In the genomic region with DNA sequence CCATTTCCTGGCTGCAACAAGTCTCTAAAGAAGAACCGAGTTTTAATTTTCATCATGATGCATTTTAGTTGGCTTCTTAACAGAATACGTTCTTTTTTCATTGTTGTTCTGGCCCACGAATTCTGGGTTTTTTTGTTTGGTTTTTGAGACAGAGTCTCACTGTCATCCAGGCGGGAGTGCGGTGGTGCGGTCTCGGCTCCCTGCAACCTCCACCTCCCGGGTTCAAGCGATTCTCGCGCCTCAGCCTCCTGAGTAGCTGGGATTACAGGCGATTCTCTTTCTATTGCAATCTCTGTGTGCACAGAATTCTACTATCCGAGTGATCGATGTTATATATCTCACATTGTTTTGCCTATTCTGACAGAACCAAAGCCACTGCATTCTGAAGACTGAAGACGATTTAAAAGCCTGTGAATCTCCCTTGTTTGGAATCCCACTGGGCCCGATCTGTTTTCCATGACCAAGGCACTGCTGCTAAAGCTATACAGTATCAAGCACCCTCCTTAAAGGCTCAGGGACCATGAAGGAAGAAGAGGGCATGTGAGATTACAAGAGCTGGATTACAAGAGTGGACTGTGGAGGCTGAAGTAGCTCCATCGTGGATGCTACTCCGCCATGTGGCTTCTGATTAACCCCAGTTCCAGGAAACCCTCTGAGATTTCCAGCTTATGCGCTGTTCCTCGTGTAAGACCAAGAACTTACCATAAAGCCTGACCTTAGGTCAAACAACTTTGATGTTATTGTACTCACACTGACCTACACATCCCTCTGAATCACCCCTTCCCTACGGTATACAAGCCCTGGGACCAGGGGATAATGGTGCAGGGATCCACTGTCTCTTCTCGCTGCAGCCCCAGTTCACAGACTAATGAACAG, we compare ENCODE assay signal across 15 cellular contexts.
"Had no signal": no experiment of that assay in that cellular context is flagged by ENCODE, and none has a peak within 500 bp of the region (broad histone marks: within the 10 kb centered on the region; RNA-seq: fewer than 3 reads in every experiment).

No MANE protein-coding gene starts in this region.

- H3K36me3 Mint-ChIP-seq: activated CD8-positive, alpha-beta memory T cell treated with anti-CD3 and anti-CD28 coated beads, Interleukin-2, amount 10 ng/mL, durations not matched to agents 7 days and 5 days; activated naive CD8-positive, alpha-beta T cell treated with anti-CD3 and anti-CD28 coated beads, Interleukin-2, amount 10 ng/mL, durations not matched to agents 7 days and 5 days had no signal

- ATAC-seq: activated CD8-positive, alpha-beta memory T cell treated with anti-CD3 and anti-CD28 coated beads, Interleukin-2, amount 10 ng/mL, durations not matched to agents 7 days and 5 days; foreskin keratinocyte had no signal

- H3K27me3 Mint-ChIP-seq: activated naive CD8-positive, alpha-beta T cell treated with anti-CD3 and anti-CD28 coated beads, Interleukin-2, amount 10 ng/mL, durations not matched to agents 7 days and 5 days; activated T-cell treated with anti-CD3 and anti-CD28 coated beads, Interleukin-2, amount 50 U/mL, for 24 hours had no signal

- H3K27ac Mint-ChIP-seq: activated CD8-positive, alpha-beta memory T cell treated with anti-CD3 and anti-CD28 coated beads, Interleukin-2, amount 10 ng/mL, durations not matched to agents 7 days and 5 days; activated naive CD8-positive, alpha-beta T cell treated with anti-CD3 and anti-CD28 coated beads, Interleukin-2, amount 10 ng/mL, durations not matched to agents 7 days and 5 days; activated T-cell treated with anti-CD3 and anti-CD28 coated beads, Interleukin-2, amount 50 U/mL, for 24 hours; T-helper 2 cell treated with Interferon-gamma antibody and Interleukin-4, amounts not matched to agents 5 μg/mL and 100 μg/mL, for 36 hours had no signal

- H3K4me3 Mint-ChIP-seq: activated CD8-positive, alpha-beta memory T cell treated with anti-CD3 and anti-CD28 coated beads, Interleukin-2, amount 10 ng/mL, durations not matched to agents 7 days and 5 days; activated naive CD8-positive, alpha-beta T cell treated with anti-CD3 and anti-CD28 coated beads, Interleukin-2, amount 10 ng/mL, durations not matched to agents 7 days and 5 days; activated T-cell treated with anti-CD3 and anti-CD28 coated beads, Interleukin-2, amount 50 U/mL, for 24 hours; T-helper 2 cell treated with Interferon-gamma antibody and Interleukin-4, amounts not matched to agents 5 μg/mL and 100 μg/mL, for 36 hours had no signal

- DNase-seq: activated CD4-positive, alpha-beta T cell treated with anti-CD3 and anti-CD28 coated beads for 1 hour; activated CD4-positive, alpha-beta T cell treated with anti-CD3 and anti-CD28 coated beads, Interleukin-2, amount 50 U/mL, for 48 hours; activated CD8-positive, alpha-beta memory T cell treated with anti-CD3 and anti-CD28 coated beads, Interleukin-2, amount 10 ng/mL, durations not matched to agents 7 days and 5 days; activated effector memory CD4-positive, alpha-beta T cell treated with anti-CD3 and anti-CD28 coated beads, Interleukin-2, amount 50 U/mL, for 16 hours; activated naive CD8-positive, alpha-beta T cell treated with anti-CD3 and anti-CD28 coated beads, Interleukin-2, amount 10 ng/mL, durations not matched to agents 7 days and 5 days; activated T-cell treated with anti-CD3 and anti-CD28 coated beads, Interleukin-2, amount 50 U/mL, for 24 hours; aorta; foreskin keratinocyte; mammary epithelial cell; small intestine; stomach had no signal

- H3K27me3 ChIP-seq: esophagus muscularis mucosa, foreskin keratinocyte, stomach, vagina had no signal

- H3K36me3 ChIP-seq: esophagus muscularis mucosa, stomach, vagina had no signal

- H3K4me3 ChIP-seq: esophagus muscularis mucosa, stomach, vagina had no signal

- H3K4me1 ChIP-seq: esophagus muscularis mucosa, foreskin keratinocyte, parathyroid adenoma, vagina had no signal

- H3K9me3 Mint-ChIP-seq: activated naive CD8-positive, alpha-beta T cell treated with anti-CD3 and anti-CD28 coated beads, Interleukin-2, amount 10 ng/mL, durations not matched to agents 7 days and 5 days; activated T-cell treated with anti-CD3 and anti-CD28 coated beads, Interleukin-2, amount 50 U/mL, for 24 hours; T-helper 2 cell treated with Interferon-gamma antibody and Interleukin-4, amounts not matched to agents 5 μg/mL and 100 μg/mL, for 36 hours had no signal

- H3K27ac ChIP-seq: esophagus muscularis mucosa, foreskin keratinocyte, parathyroid adenoma, stomach, vagina had no signal

- H3K9me3 ChIP-seq: esophagus muscularis mucosa, stomach, vagina had no signal
